Comparison of ENCODE assay signal across 24 cellular contexts in the genomic region with DNA sequence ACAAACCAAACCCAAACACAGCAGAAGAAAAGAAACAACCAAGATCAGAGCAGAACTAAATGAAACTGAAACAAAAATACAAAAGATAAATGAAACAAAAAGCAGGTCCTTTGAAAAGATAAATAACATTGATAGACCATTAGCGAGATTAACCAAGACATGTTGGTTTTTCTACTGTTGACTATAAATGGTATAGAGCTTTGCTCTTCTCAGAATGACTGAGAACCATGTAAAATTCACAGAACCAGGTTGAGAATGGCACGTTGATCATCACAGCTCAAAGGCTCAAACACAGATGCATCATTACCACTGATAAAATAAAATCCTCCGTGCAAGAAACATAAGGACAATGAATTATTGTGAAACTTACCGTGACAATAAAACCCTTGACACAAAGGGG.
"Had no signal": no experiment of that assay in that cellular context is flagged by ENCODE, and none has a peak within 500 bp of the region (broad histone marks: within the 10 kb centered on the region; RNA-seq: fewer than 3 reads in every experiment).

No MANE protein-coding gene starts in this region.

- H3K9me3 ChIP-seq: MG63, SJSA1 had no signal

- FAIRE-seq: HTR-8/SVneo, K562, RCC 7860 had no signal

- H3K4me1 ChIP-seq: SJSA1 had no signal

- H3K36me3 ChIP-seq: MG63, SJSA1 had no signal

- ATAC-seq: K562, T-cell had no signal

- H3K4me3 ChIP-seq: K562, MG63, SJSA1, SK-N-MC had no signal

- DNase-seq: Karpas-422, MG63, NCI-H1092 treated with DMSO at 0.1 percent for 48 hours, NCI-H1436, NCI-H187, NCI-H2029, NCI-H2081 treated with DMSO at 0.1 percent for 48 hours, NCI-H2171, NCI-H226, NCI-H446 treated with DMSO at 0.1 percent for 48 hours, NCI-H510A treated with DMSO at 0.1 percent for 48 hours, NCI-H526 treated with DMSO at 0.1 percent for 48 hours, NCI-H748 treated with DMSO at 0.1 percent for 48 hours, Right ventricle myocardium superior, RPMI8226, SIG-M5, SW 1271, T-cell had no signal

- H3K27me3 ChIP-seq: MG63, SJSA1 had no signal

- H3K27ac ChIP-seq: HL-60, SJSA1, SK-N-MC had no signal
